8 cellular contexts compared by ENCODE assay signal in the genomic region with DNA sequence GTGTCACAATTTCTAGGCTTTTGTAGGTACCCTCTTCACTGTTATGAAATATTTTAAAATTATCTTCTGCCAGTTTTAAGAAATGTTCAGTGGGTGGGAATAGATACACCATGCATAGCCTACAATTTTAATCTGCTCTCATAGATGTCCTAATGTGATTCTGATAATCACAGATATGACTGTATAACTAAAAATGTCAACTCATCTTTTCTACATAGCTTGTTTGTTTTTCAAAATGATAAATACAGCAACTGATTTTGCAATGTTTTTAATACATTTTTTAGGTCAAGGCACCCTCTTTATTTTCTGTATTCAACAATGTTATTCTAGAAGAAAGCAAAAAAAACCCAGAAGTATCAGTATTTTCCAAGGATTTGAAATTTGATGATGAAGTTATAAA.
"Had no signal": no experiment of that assay in that cellular context is flagged by ENCODE, and none has a peak within 500 bp of the region (broad histone marks: within the 10 kb centered on the region; RNA-seq: fewer than 3 reads in every experiment).

No MANE protein-coding gene starts in this region.

- H3K4me3 ChIP-seq: GM12878 had no signal

- FAIRE-seq: G401.6, GM12878, GM12891, GM12892, GM18507, GM19239 had no signal

- DNase-seq: GDM1, GF-D8 had no signal

- ATAC-seq: GM12878 had no signal
